ENCODE assay signal across 2 cellular contexts in the genomic region with DNA sequence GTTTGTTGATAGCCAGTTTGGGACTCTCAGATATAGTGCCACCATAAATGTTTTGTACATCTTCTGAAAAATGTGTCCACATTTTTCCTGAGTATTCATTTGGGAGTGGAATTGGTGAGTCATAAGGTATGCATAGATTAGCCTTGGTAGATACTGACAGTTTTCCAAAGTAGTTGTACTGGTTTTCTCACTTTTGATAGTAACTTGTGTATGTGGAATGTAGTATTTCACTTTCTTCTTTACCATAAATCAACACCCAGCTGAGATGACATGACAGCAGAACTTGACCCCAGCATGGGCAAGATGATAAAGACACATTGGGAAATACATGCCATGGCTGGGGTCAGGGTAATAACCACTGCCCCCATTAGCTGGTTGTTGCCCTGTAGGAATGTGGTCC.
A peak's percentile ranks its signal among the peaks of the same experiment; 100 is the strongest.
TF ChIP-seq lines count a peak whose summit lies in the region.

No MANE protein-coding gene starts in this region.

TF ChIP-seq in HepG2, 621 proteins besides CTCF, POLR2A, EP300 and RAD21 (continues in another document):
- TF ChIP-seq ZNF34 (CRISPR knock-in tag; IDR thresholded peaks at IDR 0.05; ENCODE audit: borderline replicate concordance): no peak
- no peak for TF ChIP-seq HMGXB4 (CRISPR knock-in tag; IDR thresholded peaks at IDR 0.05; ENCODE audit: borderline replicate concordance in 1 of 2, low read depth in 1 of 2)
- no peak for TF ChIP-seq GRHL1 (CRISPR knock-in tag; conservative IDR thresholded peaks at IDR 0.05)
- TF ChIP-seq, protein P1, sequence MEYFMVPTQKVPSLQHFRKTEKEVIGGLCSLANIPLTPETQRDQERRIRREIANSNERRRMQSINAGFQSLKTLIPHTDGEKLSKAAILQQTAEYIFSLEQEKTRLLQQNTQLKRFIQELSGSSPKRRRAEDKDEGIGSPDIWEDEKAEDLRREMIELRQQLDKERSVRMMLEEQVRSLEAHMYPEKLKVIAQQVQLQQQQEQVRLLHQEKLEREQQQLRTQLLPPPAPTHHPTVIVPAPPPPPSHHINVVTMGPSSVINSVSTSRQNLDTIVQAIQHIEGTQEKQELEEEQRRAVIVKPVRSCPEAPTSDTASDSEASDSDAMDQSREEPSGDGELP (IDR thresholded peaks at IDR 0.05; ENCODE audit: borderline replicate concordance, low read depth): no peak
- TF ChIP-seq, protein P2, sequence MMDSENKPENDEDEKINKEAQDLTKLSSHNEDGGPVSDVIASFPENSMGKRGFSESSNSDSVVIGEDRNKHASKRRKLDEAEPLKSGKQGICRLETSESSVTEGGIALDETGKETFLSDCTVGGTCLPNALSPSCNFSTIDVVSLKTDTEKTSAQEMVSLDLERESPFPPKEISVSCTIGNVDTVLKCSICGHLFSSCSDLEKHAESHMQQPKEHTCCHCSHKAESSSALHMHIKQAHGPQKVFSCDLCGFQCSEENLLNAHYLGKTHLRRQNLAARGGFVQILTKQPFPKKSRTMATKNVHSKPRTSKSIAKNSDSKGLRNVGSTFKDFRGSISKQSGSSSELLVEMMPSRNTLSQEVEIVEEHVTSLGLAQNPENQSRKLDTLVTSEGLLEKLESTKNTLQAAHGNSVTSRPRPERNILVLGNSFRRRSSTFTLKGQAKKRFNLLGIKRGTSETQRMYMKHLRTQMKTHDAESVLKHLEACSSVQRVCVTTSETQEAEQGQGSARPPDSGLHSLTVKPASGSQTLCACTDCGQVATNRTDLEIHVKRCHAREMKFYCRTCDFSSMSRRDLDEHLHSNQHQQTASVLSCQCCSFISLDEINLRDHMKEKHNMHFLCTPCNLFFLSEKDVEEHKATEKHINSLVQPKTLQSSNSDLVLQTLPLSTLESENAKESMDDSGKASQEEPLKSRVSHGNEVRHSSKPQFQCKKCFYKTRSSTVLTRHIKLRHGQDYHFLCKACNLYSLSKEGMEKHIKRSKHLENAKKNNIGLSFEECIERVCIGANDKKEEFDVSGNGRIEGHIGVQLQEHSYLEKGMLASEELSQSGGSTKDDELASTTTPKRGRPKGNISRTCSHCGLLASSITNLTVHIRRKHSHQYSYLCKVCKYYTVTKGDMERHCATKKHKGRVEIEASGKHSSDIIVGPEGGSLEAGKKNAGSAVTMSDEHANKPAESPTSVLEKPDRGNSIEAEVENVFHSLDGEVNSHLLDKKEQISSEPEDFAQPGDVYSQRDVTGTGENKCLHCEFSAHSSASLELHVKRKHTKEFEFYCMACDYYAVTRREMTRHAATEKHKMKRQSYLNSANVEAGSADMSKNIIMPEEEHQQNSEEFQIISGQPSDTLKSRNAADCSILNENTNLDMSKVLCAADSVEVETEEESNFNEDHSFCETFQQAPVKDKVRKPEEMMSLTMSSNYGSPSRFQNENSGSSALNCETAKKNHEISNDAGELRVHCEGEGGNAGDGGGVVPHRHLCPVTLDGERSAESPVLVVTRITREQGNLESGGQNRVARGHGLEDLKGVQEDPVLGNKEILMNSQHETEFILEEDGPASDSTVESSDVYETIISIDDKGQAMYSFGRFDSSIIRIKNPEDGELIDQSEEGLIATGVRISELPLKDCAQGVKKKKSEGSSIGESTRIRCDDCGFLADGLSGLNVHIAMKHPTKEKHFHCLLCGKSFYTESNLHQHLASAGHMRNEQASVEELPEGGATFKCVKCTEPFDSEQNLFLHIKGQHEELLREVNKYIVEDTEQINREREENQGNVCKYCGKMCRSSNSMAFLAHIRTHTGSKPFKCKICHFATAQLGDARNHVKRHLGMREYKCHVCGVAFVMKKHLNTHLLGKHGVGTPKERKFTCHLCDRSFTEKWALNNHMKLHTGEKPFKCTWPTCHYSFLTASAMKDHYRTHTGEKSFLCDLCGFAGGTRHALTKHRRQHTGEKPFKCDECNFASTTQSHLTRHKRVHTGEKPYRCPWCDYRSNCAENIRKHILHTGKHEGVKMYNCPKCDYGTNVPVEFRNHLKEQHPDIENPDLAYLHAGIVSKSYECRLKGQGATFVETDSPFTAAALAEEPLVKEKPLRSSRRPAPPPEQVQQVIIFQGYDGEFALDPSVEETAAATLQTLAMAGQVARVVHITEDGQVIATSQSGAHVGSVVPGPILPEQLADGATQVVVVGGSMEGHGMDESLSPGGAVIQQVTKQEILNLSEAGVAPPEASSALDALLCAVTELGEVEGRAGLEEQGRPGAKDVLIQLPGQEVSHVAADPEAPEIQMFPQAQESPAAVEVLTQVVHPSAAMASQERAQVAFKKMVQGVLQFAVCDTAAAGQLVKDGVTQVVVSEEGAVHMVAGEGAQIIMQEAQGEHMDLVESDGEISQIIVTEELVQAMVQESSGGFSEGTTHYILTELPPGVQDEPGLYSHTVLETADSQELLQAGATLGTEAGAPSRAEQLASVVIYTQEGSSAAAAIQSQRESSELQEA (CRISPR knock-in tag; IDR thresholded peaks at IDR 0.05; ENCODE audit: not compliant biosample characterization): no peak
- TF ChIP-seq BATF2 (CRISPR knock-in tag; IDR thresholded peaks at IDR 0.05): no peak
- TF ChIP-seq KLF13 (CRISPR knock-in tag; IDR thresholded peaks at IDR 0.05): no peak
- TF ChIP-seq SMAD9 (CRISPR knock-in tag; IDR thresholded peaks at IDR 0.05): no peak

TF ChIP-seq in SK-N-SH, 30 proteins besides CTCF, POLR2A, EP300 and RAD21:
- TF ChIP-seq, protein P3, sequence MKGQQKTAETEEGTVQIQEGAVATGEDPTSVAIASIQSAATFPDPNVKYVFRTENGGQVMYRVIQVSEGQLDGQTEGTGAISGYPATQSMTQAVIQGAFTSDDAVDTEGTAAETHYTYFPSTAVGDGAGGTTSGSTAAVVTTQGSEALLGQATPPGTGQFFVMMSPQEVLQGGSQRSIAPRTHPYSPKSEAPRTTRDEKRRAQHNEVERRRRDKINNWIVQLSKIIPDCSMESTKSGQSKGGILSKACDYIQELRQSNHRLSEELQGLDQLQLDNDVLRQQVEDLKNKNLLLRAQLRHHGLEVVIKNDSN (IDR thresholded peaks at IDR 0.05; ENCODE audit: borderline replicate concordance, low read depth): no peak
- TF ChIP-seq JUND (IDR thresholded peaks at IDR 0.05): peak; percentile 37; the same call in 1 of the 2 replicates
- TF ChIP-seq FOSL2 (IDR thresholded peaks at IDR 0.05; ENCODE audit: borderline replicate concordance, low read depth): peak; percentile 39; the same call in 1 of the 2 replicates
- TF ChIP-seq TAF1 (IDR thresholded peaks at IDR 0.05; ENCODE audit: borderline replicate concordance, low read depth, low read length): no peak
